ENCODE assay signal across 9 cellular contexts in genomic region chr15:74396445-74397238, GRCh38. TPM values are rescaled to one million over a fixed set of nuclear protein-coding genes. Genes with fewer than 3 reads are reported as not detected.
DNase-seq lines count a peak whose midpoint lies in the region; ATAC-seq and TF ChIP-seq lines count a peak whose summit lies in the region.
"Had no signal": no experiment of that assay in that cellular context is flagged by ENCODE, and none has a peak within 500 bp of the region (broad histone marks: within the 10 kb centered on the region; RNA-seq: fewer than 3 reads in every experiment).

No MANE protein-coding gene starts in this region.

- no peaks in the 10 kb centered on the region for H3K9me3 ChIP-seq in left ventricle myocardium inferior (replicated peaks)

- H3K4me3 ChIP-seq in kidney epithelial cell (ENCODE audit: low read depth, low read length) (no peak overlapping the region), left ventricle myocardium inferior (no peak overlapping the region)

- no peak overlapping the region for H3K4me3 Mint-ChIP-seq in chondrocyte (ENCODE audit: unreplicated experiment)

- peak; percentile 30 for ATAC-seq in HG03280 (IDR thresholded peaks at IDR 0.05; ENCODE audit: unreplicated experiment)

- peaks cover under 1% of the 10 kb centered on the region for H3K27me3 Mint-ChIP-seq in chondrocyte (ENCODE audit: low read depth)

- no peaks in the 10 kb centered on the region for H3K36me3 Mint-ChIP-seq in chondrocyte (ENCODE audit: low read depth)

- peaks cover 12% of the 10 kb centered on the region for H3K4me1 Mint-ChIP-seq in chondrocyte (ENCODE audit: low read depth)

- peak; percentile 48 for DNase-seq in stimulated activated naive CD4-positive, alpha-beta T cell treated with Interleukin-2 at 50 U/mL for 16 hours (lab: John Stamatoyannopoulos, UW)
- DNase-seq in stimulated activated naive CD4-positive, alpha-beta T cell (lab: John Stamatoyannopoulos, UW): no peak
- DNase-seq in activated CD4-positive, alpha-beta T cell treated with anti-CD3 and anti-CD28 coated beads for 4 hours: peak; percentile 60 to 82
- DNase-seq in kidney epithelial cell (ENCODE audit: low read depth) (peak; percentile 97), chondrocyte (ENCODE audit: low spot score) (no peak), left ventricle myocardium inferior (no peak), DMS 273 (lab: John Stamatoyannopoulos, UW; ENCODE audit: unreplicated experiment) (no peak)

- intact Hi-C loops in left ventricle myocardium inferior (cut with micrococcal nuclease): no loop called here

- H3K36me3 ChIP-seq in kidney epithelial cell (ENCODE audit: control insufficient read depth, insufficient read depth, low read length): no peaks in the 10 kb centered on the region
- H3K36me3 ChIP-seq in left ventricle myocardium inferior: no peaks in the 10 kb centered on the region

- no peak for TF ChIP-seq CTCF in kidney epithelial cell (IDR thresholded peaks at IDR 0.05; ENCODE audit: insufficient read depth, low read length, poor library complexity, severe bottlenecking)
- TF ChIP-seq CTCF in chondrocyte (IDR thresholded peaks at IDR 0.05): no peak
- no peak for TF ChIP-seq CTCF in left ventricle myocardium inferior (IDR thresholded peaks at IDR 0.05; ENCODE audit: borderline replicate concordance)

- H3K27me3 ChIP-seq in kidney epithelial cell (ENCODE audit: control insufficient read depth, insufficient read depth, low read length): no peaks in the 10 kb centered on the region
- no peaks in the 10 kb centered on the region for H3K27me3 ChIP-seq in left ventricle myocardium inferior (ENCODE audit: low read depth)

- no peak overlapping the region for H3K27ac ChIP-seq in left ventricle myocardium inferior (replicated peaks)

- H3K9me3 Mint-ChIP-seq in chondrocyte (ENCODE audit: low read depth): no peaks in the 10 kb centered on the region

- H3K4me1 ChIP-seq in left ventricle myocardium inferior: peaks cover 5% of the 10 kb centered on the region

- H3K27ac Mint-ChIP-seq in chondrocyte (ENCODE audit: unreplicated experiment): no peak overlapping the region

RNA-seq across cellular contexts. Expression of gene CYP11A1, which starts 29.2 kb away (rescaled TPM):
- total RNA-seq in kidney epithelial cell (2.0 and 2.9 TPM in 2 replicates), chondrocyte (0.32 to 0.54 TPM in 2 of 3 replicates, not detected in the other), left ventricle myocardium inferior (0.27 TPM)
- total RNA-seq: dermis microvascular lymphatic vessel endothelial cell had no signal

RNA-seq across cellular contexts. Expression of gene SEMA7A, which starts 37.1 kb away (rescaled TPM):
- 289 and 322 TPM in 2 replicates for total RNA-seq in kidney epithelial cell
- 1.1 to 3.3 TPM (median 2.3 TPM) in 3 replicates for total RNA-seq in chondrocyte
- 1.5 TPM for total RNA-seq in left ventricle myocardium inferior

Comparison
In these comparisons a context has a peak if more than half of its experiments do, and no peak if none do; other contexts are left out.
1. DNase-seq: peak in stimulated activated naive CD4-positive, alpha-beta T cell treated with Interleukin-2 at 50 U/mL for 16 hours (single experiment), activated CD4-positive, alpha-beta T cell treated with anti-CD3 and anti-CD28 coated beads for 4 hours (2 of 2) and kidney epithelial cell (single experiment); none in stimulated activated naive CD4-positive, alpha-beta T cell (0 of 6), chondrocyte (single experiment), left ventricle myocardium inferior (single experiment) and DMS 273 (single experiment).
2. RNA of gene SEMA7A, which starts 37.1 kb away (total RNA-seq): 289 to 322 TPM in kidney epithelial cell; 1.1 to 3.3 TPM in chondrocyte and 1.5 TPM in left ventricle myocardium inferior (single experiment); every median in the first group is over 10 times any median in the second.